ENCODE assay signal across 19 cellular contexts in the genomic region with DNA sequence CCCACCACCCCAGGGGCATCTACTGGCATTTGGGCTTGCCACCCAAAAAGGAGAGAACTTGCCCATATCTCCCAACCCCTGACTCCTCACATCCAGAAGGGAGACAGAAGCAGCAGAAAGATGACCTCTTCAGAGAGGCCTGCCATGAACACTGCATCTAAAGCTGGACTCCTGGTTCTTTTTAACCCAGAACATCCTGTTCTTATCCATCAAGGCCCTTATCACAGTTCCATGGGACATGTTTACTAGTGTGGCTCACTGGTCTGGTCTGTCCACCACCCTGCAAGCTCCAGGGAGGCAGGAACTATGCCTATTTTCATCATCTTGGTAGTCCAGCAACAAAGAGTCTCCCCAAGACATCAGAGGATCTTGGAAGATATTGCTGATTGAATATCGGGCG.
DNase-seq lines count a peak whose midpoint lies in the region; ATAC-seq, FAIRE-seq and TF ChIP-seq lines count a peak whose summit lies in the region.
"Had no signal": no experiment of that assay in that cellular context is flagged by ENCODE, and none has a peak within 500 bp of the region (broad histone marks: within the 10 kb centered on the region; RNA-seq: fewer than 3 reads in every experiment).

No MANE protein-coding gene starts in this region.

- H3K4me3 Mint-ChIP-seq in MCF 10A (ENCODE audit: unreplicated experiment): no peak overlapping the region
- H3K4me3 Mint-ChIP-seq: CD8-positive, alpha-beta memory T cell; HFFc6 had no signal

- peaks cover 10% of the 10 kb centered on the region for H3K4me1 Mint-ChIP-seq in MCF 10A (ENCODE audit: insufficient read depth, unreplicated experiment)
- H3K4me1 Mint-ChIP-seq: CD8-positive, alpha-beta memory T cell had no signal

- no peak overlapping the region for H3K27ac Mint-ChIP-seq in MCF 10A (ENCODE audit: low read depth, unreplicated experiment)
- H3K27ac Mint-ChIP-seq: CD8-positive, alpha-beta memory T cell; HFFc6 had no signal

- no peak overlapping the region for H3K4me3 ChIP-seq in breast epithelium
- H3K4me3 ChIP-seq in esophagus muscularis mucosa: no peak overlapping the region
- no peak overlapping the region for H3K4me3 ChIP-seq in rectal smooth muscle tissue (ENCODE audit: low read length)
- no peak overlapping the region for H3K4me3 ChIP-seq in aorta (ENCODE audit: low read length in 2 of 2)
- H3K4me3 ChIP-seq: Peyer's patch had no signal

- H3K9me3 Mint-ChIP-seq in MCF 10A (ENCODE audit: unreplicated experiment): no peaks in the 10 kb centered on the region
- H3K9me3 Mint-ChIP-seq: CD8-positive, alpha-beta memory T cell; HFFc6 had no signal

- TF ChIP-seq POLR2A in breast epithelium (IDR thresholded peaks at IDR 0.05) (no peak), esophagus muscularis mucosa (IDR thresholded peaks at IDR 0.05; ENCODE audit: low read depth) (no peak), GM12891 (IDR thresholded peaks at IDR 0.05; ENCODE audit: low read depth, low read length) (no peak)

- no peak overlapping the region for H3K9ac ChIP-seq in rectal smooth muscle tissue (ENCODE audit: low read length)

- H3K9me3 ChIP-seq in breast epithelium (no peaks in the 10 kb centered on the region), esophagus muscularis mucosa (no peaks in the 10 kb centered on the region), aorta (ENCODE audit: control insufficient read depth, low read length) (no peaks in the 10 kb centered on the region)
- H3K9me3 ChIP-seq: Peyer's patch had no signal

- H3K27ac ChIP-seq in breast epithelium (peak overlapping the region; percentile 90 to 94), esophagus muscularis mucosa (replicated peaks in 1 of 4) (peak overlapping the region; percentile 85 to 97 (median 94)), rectal smooth muscle tissue (ENCODE audit: low read depth, low read length) (peak overlapping the region; percentile 74), aorta (ENCODE audit: low read depth in 1 of 2, low read length in 2 of 2) (peak overlapping the region; percentile 69 to 70)
- H3K27ac ChIP-seq: 22Rv1 had no signal

- H3K27me3 ChIP-seq in breast epithelium: no peaks in the 10 kb centered on the region
- H3K27me3 ChIP-seq in esophagus muscularis mucosa: no peaks in the 10 kb centered on the region
- H3K27me3 ChIP-seq in rectal smooth muscle tissue (ENCODE audit: control insufficient read depth, insufficient read depth, low read length): no peaks in the 10 kb centered on the region
- H3K27me3 ChIP-seq in aorta (ENCODE audit: control insufficient read depth in 1 of 2, insufficient read depth in 2 of 2, low read length in 1 of 2): no peaks in the 10 kb centered on the region
- H3K27me3 ChIP-seq: Peyer's patch had no signal

- H3K4me1 ChIP-seq in breast epithelium (peaks cover 7 to 11% of the 10 kb centered on the region in 2 donors), esophagus muscularis mucosa (peaks cover 71 to 100% (median 100%) of the 10 kb centered on the region in 4 donors), rectal smooth muscle tissue (ENCODE audit: control insufficient read depth, insufficient read depth, low read length) (peaks cover 46% of the 10 kb centered on the region), aorta (ENCODE audit: control insufficient read depth in 1 of 2, insufficient read depth in 2 of 2, low read length in 2 of 2) (peaks cover 5 to 6% of the 10 kb centered on the region in 2 donors)

- no peak for DNase-seq in breast epithelium (ENCODE audit: low spot score in 2 of 2)
- no peak for DNase-seq in MCF 10A (ENCODE audit: unreplicated experiment)
- DNase-seq in esophagus muscularis mucosa (ENCODE audit: extremely low spot score): no peak
- DNase-seq in aorta: no peak
- no peak for DNase-seq in GM12891 (ENCODE audit: insufficient read length, low spot score)
- DNase-seq: CD8-positive, alpha-beta memory T cell; GOT3; HFFc6; KG1; NCI-H1105; NCI-H187; NCI-H2171; NCI-H510A; Peyer's patch; SIG-M5 had no signal

- H3K27me3 Mint-ChIP-seq in MCF 10A (ENCODE audit: insufficient read depth, unreplicated experiment): no peaks in the 10 kb centered on the region

- no peak for TF ChIP-seq EP300 in esophagus muscularis mucosa (IDR thresholded peaks at IDR 0.05)

- TF ChIP-seq CTCF in breast epithelium (IDR thresholded peaks at IDR 0.05) (no peak), MCF 10A (IDR thresholded peaks at IDR 0.05; ENCODE audit: unreplicated experiment) (no peak), esophagus muscularis mucosa (IDR thresholded peaks at IDR 0.05) (no peak)

- POLR2A ChIA-PET in MCF 10A (lab: Yijun Ruan, JAX): interaction anchor here (1.3 kb wide), 1 partner anchor 25 kb away, joined by 3 read pairs; no protein-coding TSS in a partner anchor

- H3K36me3 ChIP-seq in breast epithelium (no peaks in the 10 kb centered on the region), esophagus muscularis mucosa (peaks cover 35 to 87% (median 72%) of the 10 kb centered on the region in 4 donors), rectal smooth muscle tissue (ENCODE audit: control insufficient read depth, insufficient read depth, low read length) (peaks cover 3% of the 10 kb centered on the region), aorta (ENCODE audit: control insufficient read depth in 1 of 2, insufficient read depth in 2 of 2, low read length in 1 of 2) (peaks cover 6 to 13% of the 10 kb centered on the region in 2 donors)
- H3K36me3 ChIP-seq: Peyer's patch had no signal

- ATAC-seq in aorta (ENCODE audit: low FRiP score) (no peak), GM21737 (IDR thresholded peaks at IDR 0.05; ENCODE audit: unreplicated experiment) (no peak), HG03439 (IDR thresholded peaks at IDR 0.05; ENCODE audit: unreplicated experiment) (no peak)

- no peaks in the 10 kb centered on the region for H3K36me3 Mint-ChIP-seq in MCF 10A (ENCODE audit: insufficient read depth, unreplicated experiment)
- H3K36me3 Mint-ChIP-seq: CD8-positive, alpha-beta memory T cell had no signal

- intact Hi-C loops in breast epithelium (cut with DNase I; ENCODE audit: low total_unique reads) (no loop called here), MCF 10A (cut with micrococcal nuclease) (no loop called here), esophagus muscularis mucosa (cut with DNase I) (no loop called here), aorta (cut with DNase I) (loop anchor here in 1 of 2 donors (5.0 kb wide), 1 partner anchor 42 kb away; no protein-coding TSS in a partner anchor)

- CTCF ChIA-PET in MCF 10A (lab: Yijun Ruan, JAX): interaction anchor here (1.2 to 9.0 kb wide), 3 partner anchors 11 to 31 kb away, joined by 3 to 68 read pairs (median 27); no protein-coding TSS in a partner anchor

- BruUV-seq in MCF 10A (replicated peaks; lab: Mats Ljungman, UMichigan): no TSS peak

- WGBS in esophagus muscularis mucosa: 71% methylated on average over 2 of the region's 2 CpGs
- 95% methylated on average over 2 of the region's 2 CpGs for WGBS in aorta, 2 donors

- FAIRE-seq in GM12891 (lab: Jason Lieb, UNC): no peak

TF ChIP-seq in GM12891, 5 proteins besides CTCF, POLR2A, EP300 and RAD21:
- TF ChIP-seq PAX5 (IDR thresholded peaks at IDR 0.05; ENCODE audit: insufficient read depth, low read length, severe bottlenecking) (no peak), POU2F2 (IDR thresholded peaks at IDR 0.05; ENCODE audit: low read depth, low read length) (no peak), SPI1 (IDR thresholded peaks at IDR 0.05; ENCODE audit: low read depth, low read length) (no peak), TAF1 (IDR thresholded peaks at IDR 0.05; ENCODE audit: low read depth, low read length) (no peak), POLR2AphosphoS5 (IDR thresholded peaks at IDR 0.05; ENCODE audit: low read depth, low read length) (no peak)
